ENCODE assay signal across 9 cellular contexts in genomic region chr19:16497042-16497441, GRCh38. TPM values are rescaled to one million over a fixed set of nuclear protein-coding genes. Genes with fewer than 3 reads are reported as not detected.
DNase-seq lines count a peak whose midpoint lies in the region; ATAC-seq, FAIRE-seq and TF ChIP-seq lines count a peak whose summit lies in the region.
"Had no signal": no experiment of that assay in that cellular context is flagged by ENCODE, and none has a peak within 500 bp of the region (broad histone marks: within the 10 kb centered on the region; RNA-seq: fewer than 3 reads in every experiment).

No MANE protein-coding gene starts in this region.

- H3K9me3 ChIP-seq in A673 (ENCODE audit: low read depth, low read length, poor library complexity, severe bottlenecking) (no peaks in the 10 kb centered on the region), HUES48 (ENCODE audit: control insufficient read depth, insufficient read depth, low read length) (no peaks in the 10 kb centered on the region), GM12878 (replicated peaks; ENCODE audit: control insufficient read depth, insufficient read depth, low read length) (no peaks in the 10 kb centered on the region), muscle layer of colon (ENCODE audit: low read length) (no peaks in the 10 kb centered on the region)

- H3K4me2 ChIP-seq in GM12878 (ENCODE audit: control insufficient read depth, insufficient read depth), result peak overlapping the region; percentile 93

- TF ChIP-seq RAD21 in GM12878 (IDR thresholded peaks at IDR 0.05; ENCODE audit: insufficient read depth, low read depth, low read length), result no peak

- H3K36me3 ChIP-seq in A673 (ENCODE audit: insufficient read depth, low read length, poor library complexity, severe bottlenecking) (peaks cover 5% of the 10 kb centered on the region), HUES48 (ENCODE audit: control insufficient read depth, insufficient read depth, low read length) (peaks cover 6% of the 10 kb centered on the region; the same call in 1 of the 2 replicates), GM12878 (ENCODE audit: control insufficient read depth in 2 of 2, insufficient read depth in 2 of 2, low read length in 1 of 2) (peaks cover 0 to 4% of the 10 kb centered on the region in 2 experiments; a peak in 1 of 4 replicates), muscle layer of colon (ENCODE audit: insufficient read depth, low read length) (peaks cover 4% of the 10 kb centered on the region)

- 80% methylated on average over 11 of the region's 12 CpGs for WGBS in GM12878 (ENCODE audit: insufficient coverage, insufficient replicate concordance, low lambda C conversion rate, missing lambda C conversion rate)

- H2AFZ ChIP-seq in GM12878 (ENCODE audit: control insufficient read depth, low read depth, low read length), result no peak overlapping the region

- no peak for ATAC-seq in GM12878

- in situ Hi-C loops in GM12878 (cut with MboI), result no loop called here

- H3K27me3 ChIP-seq in A673 (replicated peaks; ENCODE audit: insufficient read depth, low read depth, low read length, poor library complexity) (no peaks in the 10 kb centered on the region), HUES48 (ENCODE audit: control insufficient read depth, insufficient read depth, low read length) (no peaks in the 10 kb centered on the region), GM12878 (replicated peaks in 1 of 2; ENCODE audit: control insufficient read depth in 2 of 2, insufficient read depth in 2 of 2, low read length in 1 of 2) (no peaks in the 10 kb centered on the region), muscle layer of colon (ENCODE audit: control insufficient read depth in 1 of 2, insufficient read depth in 2 of 2, low read length in 2 of 2) (no peaks in the 10 kb centered on the region)

- DNase-seq in A673 (ENCODE audit: low spot score) (no peak), GM12878 (ENCODE audit: low read depth, low spot score) (no peak), putamen (ENCODE audit: low spot score) (no peak), NCI-H226 (no peak), NCI-H2107 (lab: John Stamatoyannopoulos, UW) (no peak), NCI-H446 (lab: John Stamatoyannopoulos, UW) (no peak)
- DNase-seq: mesendoderm had no signal

- H3K9ac ChIP-seq in HUES48 (ENCODE audit: low read depth, low read length), result no peak overlapping the region
- H3K9ac ChIP-seq in GM12878 (ENCODE audit: control insufficient read depth, insufficient read depth, low read length), result peak overlapping the region; percentile 60
- no peak overlapping the region for H3K9ac ChIP-seq in muscle layer of colon (ENCODE audit: low read length)

- intact Hi-C loops in A673 (cut with micrococcal nuclease; ENCODE audit: unreplicated experiment), result no loop called here
- intact Hi-C loops in GM12878 (cut with micrococcal nuclease; ENCODE audit: unreplicated experiment), result loop anchor here (2.0 kb wide), 1 partner anchor 52 kb away; no protein-coding TSS in a partner anchor

- SMC1A ChIA-PET in GM12878 (lab: Charles Lee; ENCODE audit: uncharacterized antibody, unreplicated experiment), result interaction anchor here (0.6 to 3.0 kb wide), 4 partner anchors 10 to 624 kb away, joined by 3 to 11 read pairs (median 4); no protein-coding TSS in a partner anchor

- POLR2A ChIA-PET in A673 (lab: Charles Lee; ENCODE audit: low non-redundant PET) (no interaction called here), GM12878 (lab: Charles Lee) (interaction anchor here (1.0 to 2.0 kb wide), 3 partner anchors 19 to 77 kb away, joined by 3 to 8 read pairs (median 3); no protein-coding TSS in a partner anchor)

- peak; percentile 81 for FAIRE-seq in GM12878 (lab: Jason Lieb, UNC)

- peaks cover 10% of the 10 kb centered on the region for H3K79me2 ChIP-seq in GM12878 (ENCODE audit: control insufficient read depth, insufficient read depth, low read length)

- CTCF ChIA-PET in A673 (lab: Charles Lee), result no interaction called here
- CTCF ChIA-PET in GM12878 (lab: Yijun Ruan, JAX), result interaction anchor here (0.6 to 1.6 kb wide), 3 partner anchors 55 to 1950 kb away, joined by 3 to 8 read pairs (median 3); no protein-coding TSS in a partner anchor

- RAD21 ChIA-PET in GM12878 (lab: Charles Lee; ENCODE audit: unreplicated experiment), result interaction anchor here (1.4 to 1.6 kb wide), 3 partner anchors 41 to 114 kb away, joined by 4 read pairs; no protein-coding TSS in a partner anchor

- H4K20me1 ChIP-seq in GM12878 (ENCODE audit: control insufficient read depth, insufficient read depth), result no peaks in the 10 kb centered on the region

- TF ChIP-seq CTCF in A673 (conservative IDR thresholded peaks at IDR 0.05; ENCODE audit: low read depth, low read length) (no peak), GM12878 (IDR thresholded peaks at IDR 0.05 in 2 of 3, conservative IDR thresholded peaks at IDR 0.05 in 1 of 3; ENCODE audit: control insufficient read depth in 2 of 3, extremely low read depth in 1 of 3, insufficient read depth in 1 of 3, low read depth in 3 of 3, low read length in 3 of 3) (no peak)

- no peak for TF ChIP-seq EP300 in GM12878 (IDR thresholded peaks at IDR 0.05; ENCODE audit: borderline replicate concordance in 1 of 2, control insufficient read depth in 1 of 2, low read depth in 2 of 2, low read length in 2 of 2)

- H3K4me1 ChIP-seq in A673 (ENCODE audit: insufficient read depth, low read length, poor library complexity, severe bottlenecking) (peaks cover 5% of the 10 kb centered on the region), HUES48 (ENCODE audit: control insufficient read depth, insufficient read depth, low read length) (no peaks in the 10 kb centered on the region), GM12878 (ENCODE audit: control insufficient read depth, insufficient read depth, low read length) (peaks cover 3% of the 10 kb centered on the region; the same call in 1 of the 2 replicates), muscle layer of colon (ENCODE audit: insufficient read depth, low read length) (peaks cover 6% of the 10 kb centered on the region)

- no peak for TF ChIP-seq POLR2A in GM12878 (IDR thresholded peaks at IDR 0.05; ENCODE audit: low read depth, low read length)

- BruUV-seq in A673 (replicated peaks; lab: Mats Ljungman, UMichigan), result no TSS peak
- no TSS peak for BruUV-seq in GM12878 (replicated peaks; lab: Mats Ljungman, UMichigan)

- H3K27ac ChIP-seq in A673 (ENCODE audit: low read depth, low read length, poor library complexity, severe bottlenecking), result no peak overlapping the region
- H3K27ac ChIP-seq in HUES48 (ENCODE audit: low read depth, low read length), result no peak overlapping the region
- no peak overlapping the region for H3K27ac ChIP-seq in GM12878 (ENCODE audit: control insufficient read depth, insufficient read depth)
- no peak overlapping the region for H3K27ac ChIP-seq in muscle layer of colon (ENCODE audit: low read depth, low read length)

- H3K4me3 ChIP-seq in A673 (ENCODE audit: low read depth, low read length, poor library complexity, severe bottlenecking), result peak overlapping the region; percentile 74
- peak overlapping the region; percentile 75; the same call in 1 of the 2 replicates for H3K4me3 ChIP-seq in HUES48 (ENCODE audit: low read depth, low read length)
- H3K4me3 ChIP-seq in GM12878, result peak overlapping the region; percentile 80; the same call in 1 of the 2 replicates
- H3K4me3 ChIP-seq in muscle layer of colon (ENCODE audit: low read depth in 1 of 2, low read length in 2 of 2), result peak overlapping the region; percentile 70 to 85

RNA-seq across cellular contexts. Expression of gene C19orf44, which starts 0.8 kb away (rescaled TPM):
- total RNA-seq in A673 (2021) (8.3 and 9.8 TPM in 2 replicates), GM12878 (2014; rRNA removed) (2.0 and 2.1 TPM in 2 replicates), GM12878 (2014; rRNA removed; fragmentation: Illumina TruSeq; extraction: Trizol) (2.7 and 3.3 TPM in 2 replicates), GM12878 (2021) (3.1 and 3.8 TPM in 2 replicates)
- 21.6 and 25.8 TPM in 2 replicates for total RNA-seq in GM12878 (2013; cell fraction: nucleolus; rRNA removed)
- polyA plus RNA-seq in GM12878 (2011; ENCODE audit: low read depth), result 0.84 TPM
- polyA plus RNA-seq in GM12878 (2011; rRNA removed) (2.5 and 3.0 TPM in 2 replicates), GM12878 (2014; fragmentation: Illumina TruSeq; extraction: Trizol) (3.6 and 5.2 TPM in 2 replicates), GM12878 (2014; fragmentation: Nextera tagmentation; extraction: Ambion mirVana) (under 1 TPM; 0.26 to 0.31 TPM), GM12878 (2014; rRNA removed) (4.1 and 5.4 TPM in 2 replicates), GM12878 (2016; fragmentation: Nextera tagmentation; extraction: Ambion mirVana) (1 to 10 TPM; 3.9 to 4.0 TPM)
- polyA plus RNA-seq in GM12878 (2011; cell fraction: cytosol; rRNA removed), result 3.5 and 3.7 TPM in 2 replicates
- 8.7 and 9.7 TPM in 2 replicates for polyA plus RNA-seq in GM12878 (2011; cell fraction: nucleus; rRNA removed)
- polyA plus RNA-seq in GM12878 (2012), result 3.8 and 4.0 TPM in 2 replicates
- 1.3 and 2.3 TPM in 2 replicates for polyA minus RNA-seq in GM12878 (2011; rRNA and poly(A)+ RNA removed)
- 2.5 and 3.3 TPM in 2 replicates for polyA minus RNA-seq in GM12878 (2011; cell fraction: cytosol; rRNA and poly(A)+ RNA removed)
- polyA minus RNA-seq in GM12878 (2011; cell fraction: nucleus; rRNA and poly(A)+ RNA removed), result 2.7 and 3.9 TPM in 2 replicates

RNA-seq across cellular contexts. Expression of gene CALR3, which starts 1.1 kb away (rescaled TPM):
- total RNA-seq in A673 (2021) (not detected in 2 replicates), GM12878 (2014; rRNA removed) (0.11 TPM in 2 replicates), GM12878 (2014; rRNA removed; fragmentation: Illumina TruSeq; extraction: Trizol) (0.18 and 0.45 TPM in 2 replicates), GM12878 (2021) (0.19 TPM in 1 of 2 replicates, not detected in the other)
- total RNA-seq in GM12878 (2013; cell fraction: nucleolus; rRNA removed), result not detected in 2 replicates
- polyA plus RNA-seq in GM12878 (2011; ENCODE audit: low read depth), result not detected
- polyA plus RNA-seq in GM12878 (2011; rRNA removed) (0.05 TPM in 1 of 2 replicates, not detected in the other), GM12878 (2014; fragmentation: Illumina TruSeq; extraction: Trizol) (0.35 and 0.43 TPM in 2 replicates), GM12878 (2014; fragmentation: Nextera tagmentation; extraction: Ambion mirVana) (under 1 TPM; 0.10 to 0.13 TPM), GM12878 (2014; rRNA removed) (0.12 and 0.14 TPM in 2 replicates), GM12878 (2016; fragmentation: Nextera tagmentation; extraction: Ambion mirVana) (under 1 TPM in 1 of 2 experiments, not detected in 1; 0.31 TPM)
- 0.06 TPM in 1 of 2 replicates, not detected in the other for polyA plus RNA-seq in GM12878 (2011; cell fraction: cytosol; rRNA removed)
- polyA plus RNA-seq in GM12878 (2011; cell fraction: nucleus; rRNA removed), result not detected in 2 replicates
- not detected in 2 replicates for polyA plus RNA-seq in GM12878 (2012)
- polyA minus RNA-seq in GM12878 (2011; rRNA and poly(A)+ RNA removed), result not detected in 2 replicates
- not detected in 2 replicates for polyA minus RNA-seq in GM12878 (2011; cell fraction: cytosol; rRNA and poly(A)+ RNA removed)
- polyA minus RNA-seq in GM12878 (2011; cell fraction: nucleus; rRNA and poly(A)+ RNA removed), result not detected in 2 replicates

RNA-seq across cellular contexts. Expression of gene EPS15L1, which starts 25.3 kb away (rescaled TPM):
- total RNA-seq in A673 (2021) (74.4 and 76.8 TPM in 2 replicates), GM12878 (2014; rRNA removed) (11.3 and 11.4 TPM in 2 replicates), GM12878 (2014; rRNA removed; fragmentation: Illumina TruSeq; extraction: Trizol) (15.9 and 16.7 TPM in 2 replicates), GM12878 (2021) (43.5 and 50.4 TPM in 2 replicates)
- total RNA-seq in GM12878 (2013; cell fraction: nucleolus; rRNA removed), result 105 and 117 TPM in 2 replicates
- 14.0 TPM for polyA plus RNA-seq in GM12878 (2011; ENCODE audit: low read depth)
- polyA plus RNA-seq in GM12878 (2011; rRNA removed) (7.2 and 19.1 TPM in 2 replicates), GM12878 (2014; fragmentation: Illumina TruSeq; extraction: Trizol) (20.4 and 24.1 TPM in 2 replicates), GM12878 (2014; fragmentation: Nextera tagmentation; extraction: Ambion mirVana) (1 to 10 TPM; 5.9 to 7.6 TPM), GM12878 (2014; rRNA removed) (20.4 and 25.3 TPM in 2 replicates), GM12878 (2016; fragmentation: Nextera tagmentation; extraction: Ambion mirVana) (10 to 100 TPM; 41.3 to 43.3 TPM)
- 15.6 and 16.9 TPM in 2 replicates for polyA plus RNA-seq in GM12878 (2011; cell fraction: cytosol; rRNA removed)
- polyA plus RNA-seq in GM12878 (2011; cell fraction: nucleus; rRNA removed), result 32.3 and 38.7 TPM in 2 replicates
- polyA plus RNA-seq in GM12878 (2012), result 34.0 and 35.2 TPM in 2 replicates
- polyA minus RNA-seq in GM12878 (2011; rRNA and poly(A)+ RNA removed), result 21.1 and 23.7 TPM in 2 replicates
- 10.7 and 12.6 TPM in 2 replicates for polyA minus RNA-seq in GM12878 (2011; cell fraction: cytosol; rRNA and poly(A)+ RNA removed)
- 20.1 and 45.2 TPM in 2 replicates for polyA minus RNA-seq in GM12878 (2011; cell fraction: nucleus; rRNA and poly(A)+ RNA removed)

RNA-seq across cellular contexts. Expression of gene CHERP, which starts 45.2 kb away (rescaled TPM):
- total RNA-seq in A673 (2021) (86.4 and 98.4 TPM in 2 replicates), GM12878 (2014; rRNA removed) (3.6 and 4.9 TPM in 2 replicates), GM12878 (2014; rRNA removed; fragmentation: Illumina TruSeq; extraction: Trizol) (6.8 and 7.2 TPM in 2 replicates), GM12878 (2021) (57.5 and 65.3 TPM in 2 replicates)
- 47.2 and 55.4 TPM in 2 replicates for total RNA-seq in GM12878 (2013; cell fraction: nucleolus; rRNA removed)
- polyA plus RNA-seq in GM12878 (2011; ENCODE audit: low read depth), result 13.6 TPM
- polyA plus RNA-seq in GM12878 (2011; rRNA removed) (3.2 and 5.1 TPM in 2 replicates), GM12878 (2014; fragmentation: Illumina TruSeq; extraction: Trizol) (3.5 and 17.6 TPM in 2 replicates), GM12878 (2014; fragmentation: Nextera tagmentation; extraction: Ambion mirVana) (1 to 10 TPM in 1 of 2 experiments, under 1 TPM in 1; 0.66 to 1.7 TPM), GM12878 (2014; rRNA removed) (24.0 and 42.2 TPM in 2 replicates), GM12878 (2016; fragmentation: Nextera tagmentation; extraction: Ambion mirVana) (10 to 100 TPM; 47.1 to 49.4 TPM)
- polyA plus RNA-seq in GM12878 (2011; cell fraction: cytosol; rRNA removed), result 7.8 and 8.6 TPM in 2 replicates
- 45.6 and 76.2 TPM in 2 replicates for polyA plus RNA-seq in GM12878 (2011; cell fraction: nucleus; rRNA removed)
- 34.7 and 37.6 TPM in 2 replicates for polyA plus RNA-seq in GM12878 (2012)
- 4.5 and 8.6 TPM in 2 replicates for polyA minus RNA-seq in GM12878 (2011; rRNA and poly(A)+ RNA removed)
- polyA minus RNA-seq in GM12878 (2011; cell fraction: cytosol; rRNA and poly(A)+ RNA removed), result 9.5 and 14.8 TPM in 2 replicates
- polyA minus RNA-seq in GM12878 (2011; cell fraction: nucleus; rRNA and poly(A)+ RNA removed), result 15.5 and 27.3 TPM in 2 replicates
